Comparison of ENCODE assay signal across 17 cellular contexts in the genomic region with DNA sequence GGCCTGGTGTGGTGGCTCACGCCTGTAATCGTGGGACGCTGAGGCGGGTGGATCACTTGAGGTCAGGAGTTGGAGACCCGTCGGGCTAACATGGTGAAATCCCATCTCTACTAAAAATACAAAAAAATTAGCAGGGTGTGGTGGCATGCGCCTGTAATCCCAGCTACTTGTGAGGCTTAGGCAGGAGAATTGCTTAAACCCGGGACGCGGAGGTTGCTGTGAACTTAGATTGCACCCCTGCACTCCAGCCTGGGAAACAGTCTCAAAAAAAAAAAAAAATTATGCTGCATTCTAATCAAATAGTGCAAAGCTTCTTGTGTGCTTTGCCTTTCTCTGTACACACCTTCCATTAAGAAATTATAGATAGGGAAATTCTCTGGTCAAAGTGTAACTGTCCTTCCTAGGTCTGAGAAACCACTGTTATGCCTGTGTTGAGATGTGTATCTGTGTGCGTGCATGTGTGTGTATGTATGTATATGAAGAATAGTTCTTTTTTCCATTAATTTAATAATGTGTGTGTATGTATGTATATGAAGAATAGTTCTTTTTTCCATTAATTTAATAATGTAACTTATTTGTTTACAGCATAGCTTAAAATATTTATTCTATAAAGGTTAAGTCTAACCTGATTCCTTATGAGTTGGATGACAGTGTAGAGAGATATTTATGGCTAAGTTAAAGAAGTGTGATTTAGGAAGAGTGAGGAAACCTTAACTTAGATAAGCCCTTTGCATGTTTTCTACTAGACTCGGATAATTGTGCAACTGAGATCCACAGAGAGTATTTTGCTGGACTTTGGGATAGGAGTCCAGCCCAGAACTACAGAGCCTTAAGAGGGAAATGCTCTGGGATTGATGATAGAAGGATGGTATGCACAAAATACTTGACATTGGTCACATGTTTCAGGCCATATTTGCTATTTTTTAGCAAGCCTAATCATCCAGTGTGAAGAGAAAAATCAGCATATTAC. TPM values are rescaled to one million over a fixed set of nuclear protein-coding genes. Genes with fewer than 3 reads are reported as not detected.
DNase-seq lines count a peak whose midpoint lies in the region; ATAC-seq and TF ChIP-seq lines count a peak whose summit lies in the region.
"Had no signal": no experiment of that assay in that cellular context is flagged by ENCODE, and none has a peak within 500 bp of the region (broad histone marks: within the 10 kb centered on the region; RNA-seq: fewer than 3 reads in every experiment).

No MANE protein-coding gene starts in this region.

- no peak for TF ChIP-seq CTCF in fibroblast of pulmonary artery (IDR thresholded peaks at IDR 0.05; ENCODE audit: low read length, missing control alignments)

- peaks cover 45% of the 10 kb centered on the region for H3K36me3 Mint-ChIP-seq in activated T-cell treated with anti-CD3 and anti-CD28 coated beads, Interleukin-2, amount 50 U/mL, for 4 hours (ENCODE audit: insufficient read depth)
- H3K36me3 Mint-ChIP-seq in activated CD4-positive, alpha-beta memory T cell treated with anti-CD3 and anti-CD28 coated beads for 36 hours, result peaks cover 77% of the 10 kb centered on the region
- H3K36me3 Mint-ChIP-seq: brain, WTC11 had no signal

- peaks cover 71% of the 10 kb centered on the region for H3K4me1 Mint-ChIP-seq in activated T-cell treated with anti-CD3 and anti-CD28 coated beads, Interleukin-2, amount 50 U/mL, for 4 hours (ENCODE audit: low read depth)
- peaks cover 57% of the 10 kb centered on the region for H3K4me1 Mint-ChIP-seq in activated CD4-positive, alpha-beta memory T cell treated with anti-CD3 and anti-CD28 coated beads for 36 hours (ENCODE audit: low read depth)
- H3K4me1 Mint-ChIP-seq: brain, WTC11 had no signal

- H3K27me3 Mint-ChIP-seq in activated T-cell treated with anti-CD3 and anti-CD28 coated beads, Interleukin-2, amount 50 U/mL, for 4 hours (ENCODE audit: low read depth), result no peaks in the 10 kb centered on the region
- no peaks in the 10 kb centered on the region for H3K27me3 Mint-ChIP-seq in activated CD4-positive, alpha-beta memory T cell treated with anti-CD3 and anti-CD28 coated beads for 36 hours
- H3K27me3 Mint-ChIP-seq: brain, progenitor cell of endocrine pancreas had no signal

- H3K27ac Mint-ChIP-seq in activated CD4-positive, alpha-beta memory T cell treated with anti-CD3 and anti-CD28 coated beads for 36 hours, result peak overlapping the region; percentile 99
- H3K27ac Mint-ChIP-seq: progenitor cell of endocrine pancreas, WTC11 had no signal

- H3K36me3 ChIP-seq in thymus (ENCODE audit: control insufficient read depth, insufficient read depth), result no peaks in the 10 kb centered on the region
- H3K36me3 ChIP-seq: left ventricle myocardium inferior had no signal

- no peaks in the 10 kb centered on the region for H3K9me3 Mint-ChIP-seq in activated T-cell treated with anti-CD3 and anti-CD28 coated beads, Interleukin-2, amount 50 U/mL, for 4 hours
- no peaks in the 10 kb centered on the region for H3K9me3 Mint-ChIP-seq in activated CD4-positive, alpha-beta memory T cell treated with anti-CD3 and anti-CD28 coated beads for 36 hours
- H3K9me3 Mint-ChIP-seq: WTC11 had no signal

- no peaks in the 10 kb centered on the region for H3K27me3 ChIP-seq in thymus (ENCODE audit: control insufficient read depth, insufficient read depth)

- WGBS in thymus, result 83% methylated on average over 12 of the region's 12 CpGs

- ATAC-seq in activated T-cell treated with anti-CD3 and anti-CD28 coated beads, Interleukin-2, amount 50 U/mL, for 4 hours, result no peak
- no peak for ATAC-seq in HG03097 (IDR thresholded peaks at IDR 0.05; ENCODE audit: low FRiP score, unreplicated experiment)
- ATAC-seq in GM19467 (IDR thresholded peaks at IDR 0.05; ENCODE audit: unreplicated experiment), result no peak
- ATAC-seq: WTC11 had no signal

- H3K4me3 Mint-ChIP-seq in activated T-cell treated with anti-CD3 and anti-CD28 coated beads, Interleukin-2, amount 50 U/mL, for 4 hours, result peak overlapping the region; percentile 90
- H3K4me3 Mint-ChIP-seq in activated CD4-positive, alpha-beta memory T cell treated with anti-CD3 and anti-CD28 coated beads for 36 hours, result peak overlapping the region; percentile 86
- H3K4me3 Mint-ChIP-seq: brain, WTC11 had no signal

- intact Hi-C loops in activated CD4-positive, alpha-beta memory T cell treated with anti-CD3 and anti-CD28 coated beads for 36 hours (cut with micrococcal nuclease), result loop anchor here (5.0 kb wide), 1 partner anchor 227 kb away; no protein-coding TSS in a partner anchor

- CTCF ChIA-PET in activated CD4-positive, alpha-beta memory T cell treated with anti-CD3 and anti-CD28 coated beads for 36 hours (lab: Charles Lee), result interaction anchor here (0.7 to 3.0 kb wide), 3 partner anchors 8 to 31 kb away, joined by 3 to 16 read pairs (median 4); no protein-coding TSS in a partner anchor

- H3K9me3 ChIP-seq in thymus (ENCODE audit: control insufficient read depth), result no peaks in the 10 kb centered on the region
- H3K9me3 ChIP-seq: left ventricle myocardium inferior had no signal

- DNase-seq in activated T-cell treated with anti-CD3 and anti-CD28 coated beads, Interleukin-2, amount 50 U/mL, for 4 hours, result no peak
- DNase-seq in activated T-cell treated with anti-CD3 and anti-CD28 coated beads, Interleukin-2, amount 50 U/mL, for 1 hour, result no peak
- DNase-seq in activated CD4-positive, alpha-beta memory T cell treated with anti-CD3 and anti-CD28 coated beads for 36 hours, result no peak
- DNase-seq in fibroblast of pulmonary artery (ENCODE audit: low read depth) (peak; percentile 43), NCI-H774 (lab: John Stamatoyannopoulos, UW) (no peak)
- DNase-seq: dorsolateral prefrontal cortex, left ventricle myocardium inferior, NCI-H1694 treated with DMSO at 0.1 percent for 48 hours, OCI-M1 had no signal

- POLR2A ChIA-PET in activated CD4-positive, alpha-beta memory T cell treated with anti-CD3 and anti-CD28 coated beads for 36 hours (lab: Charles Lee), result interaction anchor here (0.6 to 11.1 kb wide), 16 partner anchors 11 to 233 kb away, joined by 3 to 196 read pairs (median 20); a partner anchor contains a TSS

- H3K27ac ChIP-seq in thymus (ENCODE audit: low read depth), result peak overlapping the region; percentile 80
- H3K27ac ChIP-seq: dorsolateral prefrontal cortex, left ventricle myocardium inferior, SK-N-MC had no signal

- H3K4me1 ChIP-seq in thymus (ENCODE audit: control insufficient read depth, insufficient read depth, low read length), result peaks cover 21% of the 10 kb centered on the region

- H3K4me3 ChIP-seq in fibroblast of pulmonary artery (replicated peaks; ENCODE audit: low read depth, low read length), result no peak overlapping the region
- peak overlapping the region; percentile 62 for H3K4me3 ChIP-seq in thymus (ENCODE audit: low read length)
- H3K4me3 ChIP-seq: dorsolateral prefrontal cortex, left ventricle myocardium inferior, SK-N-MC had no signal

RNA-seq across cellular contexts. Expression of a gene that starts 2.7 kb away (rescaled TPM):
- 100 to 1,000 TPM in 2 of 3 donors, 10 to 100 TPM in 1; 78.3 to 124 (median 124) TPM for total RNA-seq in activated T-cell treated with anti-CD3 and anti-CD28 coated beads, Interleukin-2, amount 50 U/mL, for 4 hours
- 100 to 1,000 TPM; 279 to 285 TPM for total RNA-seq in activated CD4-positive, alpha-beta memory T cell treated with anti-CD3 and anti-CD28 coated beads for 36 hours
- 27.2 TPM for polyA plus RNA-seq in thymus
- total RNA-seq: fibroblast of lung, progenitor cell of endocrine pancreas had no signal
